11 cellular contexts compared by ENCODE assay signal in the genomic region with DNA sequence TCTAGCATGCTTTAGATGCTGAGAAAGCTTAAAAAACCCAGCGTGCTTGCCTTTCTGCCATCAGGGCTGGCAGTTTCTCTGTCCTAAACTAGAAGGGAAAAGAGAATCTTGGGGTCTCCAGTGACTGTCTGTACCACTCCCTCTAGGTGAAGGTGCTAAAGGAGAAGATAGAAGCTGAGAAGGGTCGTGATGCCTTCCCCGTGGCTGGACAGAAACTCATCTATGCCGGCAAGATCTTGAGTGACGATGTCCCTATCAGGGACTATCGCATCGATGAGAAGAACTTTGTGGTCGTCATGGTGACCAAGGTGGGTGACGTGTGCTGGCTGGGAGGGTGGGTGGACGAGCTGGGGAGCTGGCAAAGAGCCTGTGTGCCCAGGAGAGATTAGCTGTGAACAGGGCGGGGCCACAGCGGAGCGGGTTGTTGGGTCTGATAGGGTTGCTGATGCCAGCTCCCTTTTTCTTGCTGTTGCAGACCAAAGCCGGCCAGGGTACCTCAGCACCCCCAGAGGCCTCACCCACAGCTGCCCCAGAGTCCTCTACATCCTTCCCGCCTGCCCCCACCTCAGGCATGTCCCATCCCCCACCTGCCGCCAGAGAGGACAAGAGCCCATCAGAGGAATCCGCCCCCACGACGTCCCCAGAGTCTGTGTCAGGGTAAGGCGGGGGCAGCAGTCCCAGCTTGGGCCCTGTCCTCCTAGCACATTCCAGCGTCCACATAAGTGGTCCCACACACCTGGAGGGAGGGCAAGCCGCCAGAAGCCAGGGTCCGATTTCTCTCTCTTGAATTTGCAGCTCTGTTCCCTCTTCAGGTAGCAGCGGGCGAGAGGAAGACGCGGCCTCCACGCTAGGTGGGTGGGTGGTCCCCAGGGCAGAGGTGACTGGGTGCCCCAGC. TPM values are rescaled to one million over a fixed set of nuclear protein-coding genes. Genes with fewer than 3 reads are reported as not detected.
DNase-seq lines count a peak whose midpoint lies in the region; ATAC-seq, FAIRE-seq and TF ChIP-seq lines count a peak whose summit lies in the region.
"Had no signal": no experiment of that assay in that cellular context is flagged by ENCODE, and none has a peak within 500 bp of the region (broad histone marks: within the 10 kb centered on the region; RNA-seq: fewer than 3 reads in every experiment).

No MANE protein-coding gene starts in this region.

- FAIRE-seq in GM12878 (lab: Jason Lieb, UNC): no peak
- FAIRE-seq: A204.1 had no signal

- WGBS in IMR-90 (ENCODE audit: extremely low coverage in 2 of 2, insufficient read length in 1 of 2), 2 experiments: 90% methylated on average over 9 of the region's 28 CpGs; no CpG with 5 or more reads in 1 of the 2 experiments
- WGBS in GM12878 (ENCODE audit: insufficient coverage, insufficient replicate concordance, low lambda C conversion rate, missing lambda C conversion rate): 94% methylated on average over 18 of the region's 28 CpGs
- WGBS in neuronal stem cell (ENCODE audit: extremely low coverage in 2 of 2, insufficient read length in 2 of 2, insufficient replicate concordance in 1 of 2), 2 donors: no CpG with 5 or more reads among the region's 28 CpGs

- H3K23ac ChIP-seq in IMR-90 (ENCODE audit: low read depth, low read length): no peak overlapping the region
- H3K23ac ChIP-seq in neuronal stem cell (ENCODE audit: low read depth, low read length, poor library complexity): peak overlapping the region; percentile 53

- H3K14ac ChIP-seq in IMR-90 (replicated peaks; ENCODE audit: low read depth, low read length) (no peak overlapping the region), neuronal stem cell (ENCODE audit: low read length) (no peak overlapping the region)

- dilution Hi-C loops in IMR-90 (cut with HindIII; ENCODE audit: low sequenced_read_pairs, unreplicated experiment): no loop called here

- H3K79me1 ChIP-seq in IMR-90 (ENCODE audit: low read depth in 1 of 2, low read length in 2 of 2) (peaks cover 27 to 68% of the 10 kb centered on the region in 2 experiments), neuronal stem cell (ENCODE audit: low read depth, low read length) (peaks cover 5% of the 10 kb centered on the region)

- intact Hi-C loops in IMR-90 (cut with micrococcal nuclease): no loop called here
- intact Hi-C loops in GM12878 (cut with micrococcal nuclease; ENCODE audit: unreplicated experiment): no loop called here

- TF ChIP-seq POLR2A in IMR-90 (IDR thresholded peaks at IDR 0.05; ENCODE audit: low read depth, low read length): no peak
- TF ChIP-seq POLR2A in GM12878 (IDR thresholded peaks at IDR 0.05; ENCODE audit: low read depth, low read length): no peak

- H2BK5ac ChIP-seq in IMR-90 (ENCODE audit: low read depth, low read length, poor library complexity, severe bottlenecking) (no peak overlapping the region), neuronal stem cell (ENCODE audit: low read length) (no peak overlapping the region)

- H2BK15ac ChIP-seq in IMR-90 (ENCODE audit: low read depth, low read length): no peak overlapping the region
- no peak overlapping the region for H2BK15ac ChIP-seq in neuronal stem cell (ENCODE audit: low read length)

- H3K9me3 ChIP-seq in IMR-90 (ENCODE audit: control insufficient read depth, insufficient read depth, low read length) (no peaks in the 10 kb centered on the region), GM12878 (replicated peaks; ENCODE audit: control insufficient read depth, insufficient read depth, low read length) (no peaks in the 10 kb centered on the region), neuronal stem cell (replicated peaks in 1 of 2; ENCODE audit: control insufficient read depth in 2 of 2, insufficient read depth in 1 of 2, low read depth in 1 of 2, low read length in 2 of 2) (no peaks in the 10 kb centered on the region)

- H4K5ac ChIP-seq in IMR-90 (ENCODE audit: low read depth, low read length): no peak overlapping the region

- H3K4ac ChIP-seq in IMR-90 (ENCODE audit: low read depth, low read length): no peak overlapping the region; the same call in 1 of the 2 replicates
- H3K4ac ChIP-seq in neuronal stem cell (ENCODE audit: low read length): no peak overlapping the region

- H3K27me3 Mint-ChIP-seq in T-helper 2 cell treated with Interferon-gamma antibody and Interleukin-4, amounts not matched to agents 5 μg/mL and 100 μg/mL, for 36 hours (ENCODE audit: low read depth): no peaks in the 10 kb centered on the region

- no peak overlapping the region; a peak in 1 of 4 replicates for H4K8ac ChIP-seq in IMR-90 (ENCODE audit: low read depth in 2 of 2, low read length in 2 of 2)
- no peak overlapping the region for H4K8ac ChIP-seq in neuronal stem cell (ENCODE audit: low read depth, low read length)

- H3K56ac ChIP-seq in IMR-90 (ENCODE audit: extremely low read depth, insufficient read depth, low read length): no peak overlapping the region

- peaks cover 80% of the 10 kb centered on the region for H3K36me3 Mint-ChIP-seq in T-helper 2 cell treated with Interferon-gamma antibody and Interleukin-4, amounts not matched to agents 5 μg/mL and 100 μg/mL, for 36 hours (ENCODE audit: low read depth)

- H2BK20ac ChIP-seq in IMR-90 (ENCODE audit: low read depth, low read length): no peak overlapping the region

- H2AK5ac ChIP-seq in IMR-90 (ENCODE audit: low read depth, low read length) (peak overlapping the region; percentile 32; the same call in 1 of the 2 replicates), neuronal stem cell (ENCODE audit: low read depth, low read length) (no peak overlapping the region)

- POLR2A ChIA-PET in IMR-90 (lab: Charles Lee; ENCODE audit: unreplicated experiment): no interaction called here
- POLR2A ChIA-PET in GM12878 (lab: Charles Lee): no interaction called here

- H3K18ac ChIP-seq in IMR-90 (ENCODE audit: low read depth, low read length) (no peak overlapping the region), neuronal stem cell (ENCODE audit: low read length) (no peak overlapping the region)

- peaks cover 13% of the 10 kb centered on the region; the same call in 1 of the 2 replicates for H3K9me1 ChIP-seq in IMR-90 (ENCODE audit: insufficient read depth, low read length)

- H3K4me3 ChIP-seq in IMR-90 (ENCODE audit: insufficient read depth, low read depth, low read length) (no peak overlapping the region), GM12878 (no peak overlapping the region), neuronal stem cell (ENCODE audit: low read length in 2 of 2) (no peak overlapping the region)

- H3K4me3 Mint-ChIP-seq in T-helper 2 cell treated with Interferon-gamma antibody and Interleukin-4, amounts not matched to agents 5 μg/mL and 100 μg/mL, for 36 hours: peak overlapping the region; percentile 24

- H2BK120ac ChIP-seq in IMR-90 (ENCODE audit: low read depth, low read length) (no peak overlapping the region), neuronal stem cell (ENCODE audit: low read depth, low read length) (no peak overlapping the region)

- H3K4me1 Mint-ChIP-seq in T-helper 2 cell treated with Interferon-gamma antibody and Interleukin-4, amounts not matched to agents 5 μg/mL and 100 μg/mL, for 36 hours (ENCODE audit: low read depth): peaks cover 30% of the 10 kb centered on the region

- H2BK12ac ChIP-seq in neuronal stem cell (ENCODE audit: low read length): no peak overlapping the region

- H3K4me2 ChIP-seq in IMR-90 (ENCODE audit: low read depth, low read length) (no peak overlapping the region), GM12878 (ENCODE audit: control insufficient read depth, insufficient read depth) (peak overlapping the region; percentile 93), neuronal stem cell (ENCODE audit: insufficient read depth, low read length, poor library complexity, severe bottlenecking) (no peak overlapping the region)

- H3K79me2 ChIP-seq in GM12878 (ENCODE audit: control insufficient read depth, insufficient read depth, low read length): peaks cover 31% of the 10 kb centered on the region

- RAD21 ChIA-PET in GM12878 (lab: Charles Lee; ENCODE audit: unreplicated experiment): no interaction called here

- H3K27ac ChIP-seq in IMR-90 (ENCODE audit: insufficient read depth, low read length) (no peak overlapping the region), GM12878 (ENCODE audit: control insufficient read depth, insufficient read depth) (no peak overlapping the region), neuronal stem cell (replicated peaks; ENCODE audit: low read length) (no peak overlapping the region)

- BruUV-seq in IMR-90 (replicated peaks; lab: Mats Ljungman, UMichigan) (no TSS peak), GM12878 (replicated peaks; lab: Mats Ljungman, UMichigan) (no TSS peak)

- peaks cover 61% of the 10 kb centered on the region for H3K36me3 ChIP-seq in IMR-90 (ENCODE audit: control insufficient read depth, insufficient read depth, low read length)
- H3K36me3 ChIP-seq in GM12878 (ENCODE audit: control insufficient read depth in 2 of 2, insufficient read depth in 2 of 2, low read length in 1 of 2): peaks cover 26 to 34% of the 10 kb centered on the region in 2 experiments
- peaks cover 57 to 87% of the 10 kb centered on the region in 2 donors for H3K36me3 ChIP-seq in neuronal stem cell (replicated peaks in 1 of 2; ENCODE audit: control insufficient read depth in 2 of 2, insufficient read depth in 2 of 2, low read length in 2 of 2)

- in situ Hi-C loops in IMR-90 (cut with MboI; ENCODE audit: low sequenced_read_pairs): no loop called here
- in situ Hi-C loops in GM12878 (cut with MboI): no loop called here

- no peak for TF ChIP-seq EP300 in GM12878 (IDR thresholded peaks at IDR 0.05; ENCODE audit: borderline replicate concordance in 1 of 2, control insufficient read depth in 1 of 2, low read depth in 2 of 2, low read length in 2 of 2)

- H2AFZ ChIP-seq in IMR-90 (replicated peaks; ENCODE audit: low read length, poor library complexity) (no peak overlapping the region), GM12878 (ENCODE audit: control insufficient read depth, low read depth, low read length) (no peak overlapping the region), neuronal stem cell (ENCODE audit: low read length) (no peak overlapping the region)

- SMC1A ChIA-PET in GM12878 (lab: Charles Lee; ENCODE audit: uncharacterized antibody, unreplicated experiment): no interaction called here

- no peak for DNase-seq in T-helper 2 cell treated with Interferon-gamma antibody and Interleukin-4, amounts not matched to agents 5 μg/mL and 100 μg/mL, for 36 hours (ENCODE audit: low spot score)
- no peak for DNase-seq in T-helper 2 cell
- no peak for DNase-seq in IMR-90
- DNase-seq in GM12878 (ENCODE audit: low read depth, low spot score): no peak
- DNase-seq in neuronal stem cell (ENCODE audit: low spot score): no peak
- no peak for DNase-seq in NCI-H1105 treated with DMSO at 0.1 percent for 48 hours (lab: John Stamatoyannopoulos, UW)
- no peak for DNase-seq in AG08396 (ENCODE audit: low spot score)
- DNase-seq: left colon, RPMI8226 had no signal

- no peak for ATAC-seq in IMR-90 (ENCODE audit: low read depth)
- ATAC-seq in GM12878: no peak
- ATAC-seq in GM19324 (IDR thresholded peaks at IDR 0.05; ENCODE audit: low FRiP score, unreplicated experiment): no peak
- ATAC-seq: left colon had no signal

- no peaks in the 10 kb centered on the region for H3K9me3 Mint-ChIP-seq in T-helper 2 cell treated with Interferon-gamma antibody and Interleukin-4, amounts not matched to agents 5 μg/mL and 100 μg/mL, for 36 hours

- TF ChIP-seq CTCF in IMR-90 (conservative IDR thresholded peaks at IDR 0.05; ENCODE audit: low read depth, low read length): no peak
- TF ChIP-seq CTCF in GM12878 (IDR thresholded peaks at IDR 0.05 in 2 of 3, conservative IDR thresholded peaks at IDR 0.05 in 1 of 3; ENCODE audit: control insufficient read depth in 2 of 3, extremely low read depth in 1 of 3, insufficient read depth in 1 of 3, low read depth in 3 of 3, low read length in 3 of 3): no peak

- H3K27ac Mint-ChIP-seq in T-helper 2 cell treated with Interferon-gamma antibody and Interleukin-4, amounts not matched to agents 5 μg/mL and 100 μg/mL, for 36 hours: no peak overlapping the region

- H4K91ac ChIP-seq in IMR-90 (ENCODE audit: insufficient read depth, low read depth, low read length): peak overlapping the region; percentile 16; the same call in 1 of the 2 replicates
- no peak overlapping the region for H4K91ac ChIP-seq in neuronal stem cell (ENCODE audit: low read depth, low read length, poor library complexity)

- H3K27me3 ChIP-seq in IMR-90 (ENCODE audit: control insufficient read depth, insufficient read depth, low read length) (no peaks in the 10 kb centered on the region), GM12878 (replicated peaks in 1 of 2; ENCODE audit: control insufficient read depth in 2 of 2, insufficient read depth in 2 of 2, low read length in 1 of 2) (no peaks in the 10 kb centered on the region), neuronal stem cell (ENCODE audit: control insufficient read depth in 3 of 3, insufficient read depth in 3 of 3, low read depth in 1 of 3, low read length in 3 of 3) (no peaks in the 10 kb centered on the region)

- CTCF ChIA-PET in IMR-90 (lab: Yijun Ruan, JAX): no interaction called here
- CTCF ChIA-PET in GM12878 (lab: Yijun Ruan, JAX): interaction anchor here (0.5 to 1.0 kb wide), 2 partner anchors 18 to 63 kb away, joined by 3 to 5 read pairs; no protein-coding TSS in a partner anchor

- H3K9ac ChIP-seq in IMR-90 (ENCODE audit: low read depth, low read length) (no peak overlapping the region), GM12878 (ENCODE audit: control insufficient read depth, insufficient read depth, low read length) (no peak overlapping the region), neuronal stem cell (ENCODE audit: low read depth, low read length, poor library complexity) (peak overlapping the region; percentile 24)

- peaks cover 8% of the 10 kb centered on the region for H3K4me1 ChIP-seq in IMR-90 (ENCODE audit: control insufficient read depth, insufficient read depth, low read length)
- peaks cover 20% of the 10 kb centered on the region for H3K4me1 ChIP-seq in GM12878 (ENCODE audit: control insufficient read depth, insufficient read depth, low read length)
- peaks cover 2 to 6% of the 10 kb centered on the region in 2 donors for H3K4me1 ChIP-seq in neuronal stem cell (ENCODE audit: control insufficient read depth in 2 of 2, insufficient read depth in 1 of 2, low read depth in 1 of 2, low read length in 2 of 2)

- H4K20me1 ChIP-seq in IMR-90 (ENCODE audit: insufficient read depth, low read length) (peaks cover 38% of the 10 kb centered on the region), GM12878 (ENCODE audit: control insufficient read depth, insufficient read depth) (no peaks in the 10 kb centered on the region)

- peak overlapping the region; percentile 15 for H2AK9ac ChIP-seq in IMR-90 (replicated peaks; ENCODE audit: low read depth, low read length, poor library complexity)

- TF ChIP-seq RAD21 in IMR-90 (IDR thresholded peaks at IDR 0.05; ENCODE audit: low read length) (no peak), GM12878 (IDR thresholded peaks at IDR 0.05; ENCODE audit: insufficient read depth, low read depth, low read length) (no peak)

RNA-seq across cellular contexts. Expression of a gene that starts 2.3 kb away (rescaled TPM):
- total RNA-seq in IMR-90 (2012; rRNA removed): 54.3 and 56.4 TPM in 2 replicates
- polyA plus RNA-seq in IMR-90 (2012; rRNA removed): 67.8 and 79.7 TPM in 2 replicates
- 95.6 and 109 TPM in 2 replicates for polyA plus RNA-seq in IMR-90 (2012; cell fraction: cytosol; rRNA removed)
- polyA plus RNA-seq in IMR-90 (2012; cell fraction: nucleus; rRNA removed; ENCODE audit: low replicate concordance): 105 and 168 TPM in 2 replicates
- total RNA-seq in GM12878 (2013; cell fraction: nucleolus; rRNA removed): 44.3 and 50.3 TPM in 2 replicates
- 158 TPM in 2 replicates for total RNA-seq in GM12878 (2014; rRNA removed)
- total RNA-seq in GM12878 (2014; rRNA removed; fragmentation: Illumina TruSeq; extraction: Trizol): 84.3 and 95.4 TPM in 2 replicates
- 133 and 138 TPM in 2 replicates for total RNA-seq in GM12878 (2021)
- 41.1 TPM for polyA plus RNA-seq in GM12878 (2011; ENCODE audit: low read depth)
- polyA plus RNA-seq in GM12878 (2011; rRNA removed): 23.1 and 37.9 TPM in 2 replicates
- polyA plus RNA-seq in GM12878 (2011; cell fraction: cytosol; rRNA removed): 103 and 123 TPM in 2 replicates
- polyA plus RNA-seq in GM12878 (2011; cell fraction: nucleus; rRNA removed): 73.1 and 88.3 TPM in 2 replicates
- 119 and 125 TPM in 2 replicates for polyA plus RNA-seq in GM12878 (2012)
- 70.5 and 104 TPM in 2 replicates for polyA plus RNA-seq in GM12878 (2014; fragmentation: Illumina TruSeq; extraction: Trizol)
- polyA plus RNA-seq in GM12878 (2014; fragmentation: Nextera tagmentation; extraction: Ambion mirVana): 10 to 100 TPM in 1 of 2 experiments, 1 to 10 TPM in 1; 8.8 to 33.5 TPM
- polyA plus RNA-seq in GM12878 (2014; rRNA removed): 135 and 153 TPM in 2 replicates
- polyA plus RNA-seq in GM12878 (2016; fragmentation: Nextera tagmentation; extraction: Ambion mirVana): 100 to 1,000 TPM; 196 to 198 TPM
- 38.4 and 68.4 TPM in 2 replicates for polyA minus RNA-seq in GM12878 (2011; rRNA and poly(A)+ RNA removed)
- polyA minus RNA-seq in GM12878 (2011; cell fraction: cytosol; rRNA and poly(A)+ RNA removed): 66.6 and 75.7 TPM in 2 replicates
- polyA minus RNA-seq in GM12878 (2011; cell fraction: nucleus; rRNA and poly(A)+ RNA removed): 13.5 and 29.3 TPM in 2 replicates
- polyA plus RNA-seq in neuronal stem cell (2013, experiment 1 of 2): 115 TPM
- polyA plus RNA-seq in neuronal stem cell (2013, experiment 2 of 2): 115 TPM

RNA-seq across cellular contexts. Expression of a gene that starts 9.1 kb away (rescaled TPM):
- 13.3 and 22.5 TPM in 2 replicates for total RNA-seq in IMR-90 (2012; rRNA removed)
- 42.4 and 64.7 TPM in 2 replicates for polyA plus RNA-seq in IMR-90 (2012; rRNA removed)
- 94.5 and 111 TPM in 2 replicates for polyA plus RNA-seq in IMR-90 (2012; cell fraction: cytosol; rRNA removed)
- 24.3 and 34.4 TPM in 2 replicates for polyA plus RNA-seq in IMR-90 (2012; cell fraction: nucleus; rRNA removed; ENCODE audit: low replicate concordance)
- total RNA-seq in GM12878 (2013; cell fraction: nucleolus; rRNA removed): 4.0 and 4.6 TPM in 2 replicates
- total RNA-seq in GM12878 (2014; rRNA removed): 37.6 and 56.4 TPM in 2 replicates
- 17.6 and 19.2 TPM in 2 replicates for total RNA-seq in GM12878 (2014; rRNA removed; fragmentation: Illumina TruSeq; extraction: Trizol)
- 35.0 and 35.4 TPM in 2 replicates for total RNA-seq in GM12878 (2021)
- polyA plus RNA-seq in GM12878 (2011; ENCODE audit: low read depth): 6.0 TPM
- 17.7 and 25.3 TPM in 2 replicates for polyA plus RNA-seq in GM12878 (2011; rRNA removed)
- polyA plus RNA-seq in GM12878 (2011; cell fraction: cytosol; rRNA removed): 30.0 and 57.0 TPM in 2 replicates
- 19.1 and 26.2 TPM in 2 replicates for polyA plus RNA-seq in GM12878 (2011; cell fraction: nucleus; rRNA removed)
- polyA plus RNA-seq in GM12878 (2012): 22.5 and 26.2 TPM in 2 replicates
- polyA plus RNA-seq in GM12878 (2014; fragmentation: Illumina TruSeq; extraction: Trizol): 1.00 and 6.4 TPM in 2 replicates
- 10 to 100 TPM in 1 of 2 experiments, 1 to 10 TPM in 1; 5.1 to 13.4 TPM for polyA plus RNA-seq in GM12878 (2014; fragmentation: Nextera tagmentation; extraction: Ambion mirVana)
- polyA plus RNA-seq in GM12878 (2014; rRNA removed): 58.1 and 68.0 TPM in 2 replicates
- 100 to 1,000 TPM; 124 to 136 TPM for polyA plus RNA-seq in GM12878 (2016; fragmentation: Nextera tagmentation; extraction: Ambion mirVana)
- polyA minus RNA-seq in GM12878 (2011; rRNA and poly(A)+ RNA removed): 2.2 and 6.9 TPM in 2 replicates
- 6.0 and 7.7 TPM in 2 replicates for polyA minus RNA-seq in GM12878 (2011; cell fraction: cytosol; rRNA and poly(A)+ RNA removed)
- 3.3 and 4.9 TPM in 2 replicates for polyA minus RNA-seq in GM12878 (2011; cell fraction: nucleus; rRNA and poly(A)+ RNA removed)
- 34.0 TPM for polyA plus RNA-seq in neuronal stem cell (2013, experiment 1 of 2)
- 31.8 TPM for polyA plus RNA-seq in neuronal stem cell (2013, experiment 2 of 2)

RNA-seq across cellular contexts. Expression of a gene that starts 9.5 kb away (rescaled TPM):
- total RNA-seq in IMR-90 (2012; rRNA removed) (3,245 and 3,358 TPM in 2 replicates), GM12878 (2014; rRNA removed) (824 and 916 TPM in 2 replicates), GM12878 (2014; rRNA removed; fragmentation: Illumina TruSeq; extraction: Trizol) (719 and 809 TPM in 2 replicates), GM12878 (2021) (891 and 983 TPM in 2 replicates)
- polyA plus RNA-seq in IMR-90 (2012; rRNA removed) (1,894 and 1,932 TPM in 2 replicates), GM12878 (2011; rRNA removed) (360 and 518 TPM in 2 replicates), GM12878 (2014; fragmentation: Illumina TruSeq; extraction: Trizol) (690 and 703 TPM in 2 replicates), GM12878 (2014; fragmentation: Nextera tagmentation; extraction: Ambion mirVana) (100 to 1,000 TPM; 202 to 216 TPM), GM12878 (2014; rRNA removed) (685 and 856 TPM in 2 replicates), GM12878 (2016; fragmentation: Nextera tagmentation; extraction: Ambion mirVana) (1,000 to 10,000 TPM; 1,394 to 1,451 TPM)
- polyA plus RNA-seq in IMR-90 (2012; cell fraction: cytosol; rRNA removed): 1,040 and 4,080 TPM in 2 replicates
- 541 and 964 TPM in 2 replicates for polyA plus RNA-seq in IMR-90 (2012; cell fraction: nucleus; rRNA removed; ENCODE audit: low replicate concordance)
- 351 and 375 TPM in 2 replicates for total RNA-seq in GM12878 (2013; cell fraction: nucleolus; rRNA removed)
- 350 TPM for polyA plus RNA-seq in GM12878 (2011; ENCODE audit: low read depth)
- 446 and 500 TPM in 2 replicates for polyA plus RNA-seq in GM12878 (2011; cell fraction: cytosol; rRNA removed)
- 301 and 348 TPM in 2 replicates for polyA plus RNA-seq in GM12878 (2011; cell fraction: nucleus; rRNA removed)
- polyA plus RNA-seq in GM12878 (2012): 611 and 859 TPM in 2 replicates
- 519 and 607 TPM in 2 replicates for polyA minus RNA-seq in GM12878 (2011; rRNA and poly(A)+ RNA removed)
- polyA minus RNA-seq in GM12878 (2011; cell fraction: cytosol; rRNA and poly(A)+ RNA removed): 268 and 328 TPM in 2 replicates
- polyA minus RNA-seq in GM12878 (2011; cell fraction: nucleus; rRNA and poly(A)+ RNA removed): 136 and 245 TPM in 2 replicates
- 336 TPM for polyA plus RNA-seq in neuronal stem cell (2013, experiment 1 of 2)
- 330 TPM for polyA plus RNA-seq in neuronal stem cell (2013, experiment 2 of 2)

RNA-seq across cellular contexts. Expression of a gene that starts 14.4 kb away (rescaled TPM):
- 49.3 and 53.0 TPM in 2 replicates for total RNA-seq in IMR-90 (2012; rRNA removed)
- polyA plus RNA-seq in IMR-90 (2012; rRNA removed): 75.9 and 80.9 TPM in 2 replicates
- polyA plus RNA-seq in IMR-90 (2012; cell fraction: cytosol; rRNA removed): 103 and 124 TPM in 2 replicates
- polyA plus RNA-seq in IMR-90 (2012; cell fraction: nucleus; rRNA removed; ENCODE audit: low replicate concordance): 44.6 and 103 TPM in 2 replicates
- total RNA-seq in GM12878 (2013; cell fraction: nucleolus; rRNA removed): 43.5 and 51.5 TPM in 2 replicates
- total RNA-seq in GM12878 (2014; rRNA removed): 120 and 148 TPM in 2 replicates
- 30.4 and 36.4 TPM in 2 replicates for total RNA-seq in GM12878 (2014; rRNA removed; fragmentation: Illumina TruSeq; extraction: Trizol)
- 126 and 141 TPM in 2 replicates for total RNA-seq in GM12878 (2021)
- polyA plus RNA-seq in GM12878 (2011; ENCODE audit: low read depth): 26.0 TPM
- 7.2 and 32.5 TPM in 2 replicates for polyA plus RNA-seq in GM12878 (2011; rRNA removed)
- 43.1 and 59.6 TPM in 2 replicates for polyA plus RNA-seq in GM12878 (2011; cell fraction: cytosol; rRNA removed)
- 129 and 203 TPM in 2 replicates for polyA plus RNA-seq in GM12878 (2011; cell fraction: nucleus; rRNA removed)
- 60.5 and 69.8 TPM in 2 replicates for polyA plus RNA-seq in GM12878 (2012)
- polyA plus RNA-seq in GM12878 (2014; fragmentation: Illumina TruSeq; extraction: Trizol): 11.7 and 67.9 TPM in 2 replicates
- polyA plus RNA-seq in GM12878 (2014; fragmentation: Nextera tagmentation; extraction: Ambion mirVana): 10 to 100 TPM; 20.3 to 37.5 TPM
- polyA plus RNA-seq in GM12878 (2014; rRNA removed): 85.0 and 107 TPM in 2 replicates
- 100 to 1,000 TPM; 192 to 212 TPM for polyA plus RNA-seq in GM12878 (2016; fragmentation: Nextera tagmentation; extraction: Ambion mirVana)
- polyA minus RNA-seq in GM12878 (2011; rRNA and poly(A)+ RNA removed): 19.9 and 27.5 TPM in 2 replicates
- 19.4 and 19.6 TPM in 2 replicates for polyA minus RNA-seq in GM12878 (2011; cell fraction: cytosol; rRNA and poly(A)+ RNA removed)
- 18.5 and 34.9 TPM in 2 replicates for polyA minus RNA-seq in GM12878 (2011; cell fraction: nucleus; rRNA and poly(A)+ RNA removed)
- polyA plus RNA-seq in neuronal stem cell (2013, experiment 1 of 2): 35.0 TPM
- polyA plus RNA-seq in neuronal stem cell (2013, experiment 2 of 2): 35.6 TPM

RNA-seq across cellular contexts. Expression of a gene that starts 21.4 kb away (rescaled TPM):
- total RNA-seq in IMR-90 (2012; rRNA removed): not detected in 2 replicates
- polyA plus RNA-seq in IMR-90 (2012; rRNA removed): 0.03 TPM in 1 of 2 replicates, not detected in the other
- polyA plus RNA-seq in IMR-90 (2012; cell fraction: cytosol; rRNA removed): 0.03 TPM in 1 of 2 replicates, not detected in the other
- 0.07 TPM in 1 of 2 replicates, not detected in the other for polyA plus RNA-seq in IMR-90 (2012; cell fraction: nucleus; rRNA removed; ENCODE audit: low replicate concordance)
- total RNA-seq in GM12878 (2013; cell fraction: nucleolus; rRNA removed): 0.24 and 0.27 TPM in 2 replicates
- 0.06 TPM in 1 of 2 replicates, not detected in the other for total RNA-seq in GM12878 (2014; rRNA removed)
- not detected in 2 replicates for total RNA-seq in GM12878 (2014; rRNA removed; fragmentation: Illumina TruSeq; extraction: Trizol)
- total RNA-seq in GM12878 (2021): 0.11 and 0.15 TPM in 2 replicates
- not detected for polyA plus RNA-seq in GM12878 (2011; ENCODE audit: low read depth)
- 0.04 TPM in 1 of 2 replicates, not detected in the other for polyA plus RNA-seq in GM12878 (2011; rRNA removed)
- polyA plus RNA-seq in GM12878 (2011; cell fraction: cytosol; rRNA removed): 0.03 and 0.07 TPM in 2 replicates
- 0.06 and 0.18 TPM in 2 replicates for polyA plus RNA-seq in GM12878 (2011; cell fraction: nucleus; rRNA removed)
- polyA plus RNA-seq in GM12878 (2012): 0.06 and 0.14 TPM in 2 replicates
- polyA plus RNA-seq in GM12878 (2014; fragmentation: Illumina TruSeq; extraction: Trizol): 0.10 TPM in 1 of 2 replicates, not detected in the other
- polyA plus RNA-seq in GM12878 (2014; fragmentation: Nextera tagmentation; extraction: Ambion mirVana): under 1 TPM in 1 of 2 experiments, not detected in 1; 0.15 TPM
- polyA plus RNA-seq in GM12878 (2014; rRNA removed): 0.12 TPM in 1 of 2 replicates, not detected in the other
- polyA plus RNA-seq in GM12878 (2016; fragmentation: Nextera tagmentation; extraction: Ambion mirVana): under 1 TPM in 1 of 2 experiments, not detected in 1; 0.10 TPM
- not detected in 2 replicates for polyA minus RNA-seq in GM12878 (2011; rRNA and poly(A)+ RNA removed)
- not detected in 2 replicates for polyA minus RNA-seq in GM12878 (2011; cell fraction: cytosol; rRNA and poly(A)+ RNA removed)
- polyA minus RNA-seq in GM12878 (2011; cell fraction: nucleus; rRNA and poly(A)+ RNA removed): not detected in 2 replicates
- polyA plus RNA-seq in neuronal stem cell (2013, experiment 1 of 2): 0.03 TPM
- polyA plus RNA-seq in neuronal stem cell (2013, experiment 2 of 2): 0.03 TPM
